In genomic region chrX:69116077-69116476, GRCh38 we compare ENCODE assay signal across 15 cellular contexts. TPM values are rescaled to one million over a fixed set of nuclear protein-coding genes. Genes with fewer than 3 reads are reported as not detected.
DNase-seq lines count a peak whose midpoint lies in the region; ATAC-seq and TF ChIP-seq lines count a peak whose summit lies in the region.
"Had no signal": no experiment of that assay in that cellular context is flagged by ENCODE, and none has a peak within 500 bp of the region (broad histone marks: within the 10 kb centered on the region; RNA-seq: fewer than 3 reads in every experiment).

No MANE protein-coding gene starts in this region.

- H3K79me2 ChIP-seq in HCT116 (ENCODE audit: insufficient read depth, low read length) (no peaks in the 10 kb centered on the region), PC-9 (ENCODE audit: low read depth) (no peaks in the 10 kb centered on the region), osteoblast (ENCODE audit: insufficient read depth, low read length) (no peaks in the 10 kb centered on the region)

- CTCF ChIA-PET in HCT116 (lab: Charles Lee) = no interaction called here
- CTCF ChIA-PET in PC-9 (lab: Charles Lee) = interaction anchor here (0.6 kb wide), 1 partner anchor 24 kb away, joined by 7 read pairs; no protein-coding TSS in a partner anchor

- TF ChIP-seq POLR2A in HCT116 (IDR thresholded peaks at IDR 0.05; ENCODE audit: borderline replicate concordance, extremely low read depth, insufficient read depth, insufficient read length) = no peak

- peaks cover 0 to 10% of the 10 kb centered on the region in 2 experiments; a peak in 2 of 4 replicates for H3K4me1 ChIP-seq in HCT116 (ENCODE audit: control insufficient read depth in 1 of 2, insufficient read depth in 2 of 2, low read length in 2 of 2)
- H3K4me1 ChIP-seq in PC-9 (replicated peaks; ENCODE audit: insufficient read depth) = no peaks in the 10 kb centered on the region
- peaks cover 0 to 3% of the 10 kb centered on the region in 2 donors for H3K4me1 ChIP-seq in esophagus (ENCODE audit: control insufficient read depth in 2 of 2, insufficient read depth in 2 of 2, low read length in 1 of 2)
- no peaks in the 10 kb centered on the region for H3K4me1 ChIP-seq in osteoblast (ENCODE audit: insufficient read depth, low read length)

- H3K9ac ChIP-seq in HCT116 (ENCODE audit: low read length) = no peak overlapping the region
- H3K9ac ChIP-seq: BLaER1 treated with 17β-estradiol and CSF1 and Interleukin-3, amounts not matched to agents 10 nM and 100 nM had no signal

- no peak overlapping the region for H3K27ac ChIP-seq in HCT116 (ENCODE audit: low read depth, low read length)
- H3K27ac ChIP-seq in PC-9 = no peak overlapping the region
- H3K27ac ChIP-seq in esophagus (ENCODE audit: low read depth in 2 of 2, low read length in 1 of 2) = peak overlapping the region; percentile 15 to 54
- H3K27ac ChIP-seq in osteoblast (ENCODE audit: low read depth, low read length) = no peak overlapping the region
- H3K27ac ChIP-seq: BLaER1 treated with 17β-estradiol and CSF1 and Interleukin-3, amounts not matched to agents 10 nM and 100 nM had no signal

- RAD21 ChIA-PET in HCT116 (lab: Charles Lee; ENCODE audit: low non-redundant PET in 1 of 2, low total read pairs in 2 of 2, uncharacterized antibody in 2 of 2, unreplicated experiment in 2 of 2) = no interaction called here

- POLR2A ChIA-PET in HCT116 (lab: Charles Lee) (no interaction called here), PC-9 (lab: Charles Lee; ENCODE audit: unreplicated experiment) (interaction anchor here (1.1 kb wide), 1 partner anchor 287 kb away, joined by 4 read pairs; the partner anchor contains the start of gene EFNB1)

- no peak overlapping the region for H2AFZ ChIP-seq in HCT116 (ENCODE audit: low read depth, low read length, poor library complexity, severe bottlenecking)
- H2AFZ ChIP-seq in PC-9 = no peak overlapping the region
- no peak overlapping the region for H2AFZ ChIP-seq in osteoblast (ENCODE audit: low read length)

- H3K36me3 ChIP-seq in HCT116 (ENCODE audit: control insufficient read depth in 1 of 2, insufficient read depth in 2 of 2, low read length in 2 of 2) (no peaks in the 10 kb centered on the region), PC-9 (ENCODE audit: low read depth) (no peaks in the 10 kb centered on the region), esophagus (ENCODE audit: control insufficient read depth in 2 of 2, insufficient read depth in 2 of 2, low read length in 1 of 2) (no peaks in the 10 kb centered on the region), osteoblast (ENCODE audit: insufficient read depth, low read length) (no peaks in the 10 kb centered on the region)
- H3K36me3 ChIP-seq: BLaER1 treated with 17β-estradiol and CSF1 and Interleukin-3, amounts not matched to agents 10 nM and 100 nM had no signal

- BruUV-seq in HCT116 (replicated peaks; lab: Mats Ljungman, UMichigan) (no TSS peak), PC-9 (replicated peaks; lab: Mats Ljungman, UMichigan) (no TSS peak)

- no peaks in the 10 kb centered on the region for H3F3A ChIP-seq in PC-9 (ENCODE audit: insufficient read depth, low read depth)

- H4K20me1 ChIP-seq in HCT116 (ENCODE audit: insufficient read depth) (no peaks in the 10 kb centered on the region), PC-9 (ENCODE audit: insufficient read depth) (no peaks in the 10 kb centered on the region), osteoblast (ENCODE audit: insufficient read depth, low read length) (no peaks in the 10 kb centered on the region)

- H3K9me2 ChIP-seq in HCT116 (ENCODE audit: insufficient read depth) = no peaks in the 10 kb centered on the region
- no peaks in the 10 kb centered on the region for H3K9me2 ChIP-seq in PC-9 (ENCODE audit: insufficient read depth)

- 52 to 71% methylated on average over 6 of the region's 6 CpGs for WGBS in esophagus, 2 donors

- H3K27me3 ChIP-seq in HCT116 (ENCODE audit: insufficient read depth, low read length) = no peaks in the 10 kb centered on the region
- no peaks in the 10 kb centered on the region for H3K27me3 ChIP-seq in PC-9 (ENCODE audit: insufficient read depth, low read depth)
- H3K27me3 ChIP-seq in esophagus (ENCODE audit: control insufficient read depth in 1 of 2, insufficient read depth in 2 of 2, low read length in 2 of 2) = no peaks in the 10 kb centered on the region
- H3K27me3 ChIP-seq in osteoblast (ENCODE audit: insufficient read depth, low read length) = peaks cover 17% of the 10 kb centered on the region

- peak overlapping the region; percentile 37 for H3K4me2 ChIP-seq in HCT116 (ENCODE audit: low read length)
- H3K4me2 ChIP-seq in PC-9 = no peak overlapping the region
- H3K4me2 ChIP-seq in osteoblast (ENCODE audit: insufficient read depth, low read length) = no peak overlapping the region
- H3K4me2 ChIP-seq: BLaER1 treated with 17β-estradiol and CSF1 and Interleukin-3, amounts not matched to agents 10 nM and 100 nM had no signal

- intact Hi-C loops in HCT116 (cut with micrococcal nuclease) = no loop called here
- intact Hi-C loops in PC-9 (cut with micrococcal nuclease; ENCODE audit: unreplicated experiment) = no loop called here

- TF ChIP-seq RAD21 in HCT116 (IDR thresholded peaks at IDR 0.05; ENCODE audit: low read depth) = no peak

- no peak for TF ChIP-seq CTCF in HCT116 (IDR thresholded peaks at IDR 0.05 in 2 of 3, conservative IDR thresholded peaks at IDR 0.05 in 1 of 3; ENCODE audit: borderline replicate concordance in 1 of 3, insufficient read depth in 1 of 3, low read depth in 2 of 3, low read length in 2 of 3)
- TF ChIP-seq CTCF in PC-9 (conservative IDR thresholded peaks at IDR 0.05) = no peak
- TF ChIP-seq CTCF in osteoblast (IDR thresholded peaks at IDR 0.05; ENCODE audit: extremely low read depth, low read depth, low read length) = no peak

- ATAC-seq in HCT116 = peak; percentile 86
- ATAC-seq: SK-N-SH treated with all-trans-retinoic acid at 6 μM for 48 hours had no signal

- H3K4me3 ChIP-seq in HCT116 (replicated peaks in 1 of 2; ENCODE audit: low read depth in 1 of 2, low read length in 2 of 2) = no peak overlapping the region
- no peak overlapping the region for H3K4me3 ChIP-seq in PC-9
- H3K4me3 ChIP-seq in esophagus (ENCODE audit: low read depth in 1 of 2, low read length in 2 of 2) = no peak overlapping the region
- no peak overlapping the region for H3K4me3 ChIP-seq in osteoblast (ENCODE audit: insufficient read depth, low read length)
- H3K4me3 ChIP-seq: BLaER1 treated with 17β-estradiol and CSF1 and Interleukin-3, amounts not matched to agents 10 nM and 100 nM had no signal

- DNase-seq in HCT116 (ENCODE audit: low read depth, low spot score) (no peak), PC-9 (peak; percentile 53 to 70), osteoblast (ENCODE audit: insufficient read length, low spot score, missing footprints) (peak; percentile 68), mucosa of gallbladder (ENCODE audit: low spot score) (no peak), NCI-H2196 (lab: John Stamatoyannopoulos, UW; ENCODE audit: unreplicated experiment) (no peak), DMS114 treated with DMSO at 0.1 percent for 48 hours (lab: John Stamatoyannopoulos, UW; ENCODE audit: unreplicated experiment) (no peak)
- no peak for DNase-seq in activated effector memory CD4-positive, alpha-beta T cell treated with Interleukin-2 at 50 U/mL for 16 hours
- DNase-seq: DMS 273 treated with DMSO at 0.1 percent for 48 hours, NCI-H1092, NCI-H2107, NCI-H446, SHP77 had no signal

- no peaks in the 10 kb centered on the region for H3K9me3 ChIP-seq in HCT116 (ENCODE audit: control insufficient read depth in 1 of 2, insufficient read depth in 1 of 2, low read depth in 1 of 2, low read length in 2 of 2)
- no peaks in the 10 kb centered on the region for H3K9me3 ChIP-seq in PC-9 (ENCODE audit: insufficient read depth, low read depth)
- H3K9me3 ChIP-seq in esophagus (ENCODE audit: control insufficient read depth in 2 of 2, insufficient read depth in 1 of 2, low read depth in 1 of 2, low read length in 1 of 2) = no peaks in the 10 kb centered on the region
- H3K9me3 ChIP-seq in osteoblast (ENCODE audit: low read depth, low read length) = no peaks in the 10 kb centered on the region
- H3K9me3 ChIP-seq: BLaER1 treated with 17β-estradiol and CSF1 and Interleukin-3, amounts not matched to agents 10 nM and 100 nM had no signal

TF ChIP-seq in HCT116, 20 proteins besides CTCF, POLR2A, EP300 and RAD21:
- TF ChIP-seq ZBTB33 (IDR thresholded peaks at IDR 0.05; ENCODE audit: extremely low read depth, insufficient replicate concordance, low read length) (no peak), FOSL1 (IDR thresholded peaks at IDR 0.05; ENCODE audit: low read depth) (0 out of 2 replicates have a peak, but pooled peaks have one; percentile 30), MAX (IDR thresholded peaks at IDR 0.05) (peak; percentile 33; the same call in 1 of the 2 replicates), POLR2AphosphoS5 (IDR thresholded peaks at IDR 0.05; ENCODE audit: low read depth, low read length) (no peak), JUND (IDR thresholded peaks at IDR 0.05) (0 out of 2 replicates have a peak, but pooled peaks have one; percentile 7), ATF3 (IDR thresholded peaks at IDR 0.05) (no peak), CBX3 (IDR thresholded peaks at IDR 0.05; ENCODE audit: low read depth) (no peak), YY1 (IDR thresholded peaks at IDR 0.05; ENCODE audit: extremely low read depth, insufficient replicate concordance, low read depth, low read length) (no peak)
TF ChIP-seq in HCT116: peak in this region for 3.

RNA-seq across cellular contexts. Expression of gene PJA1, which starts 49.2 kb away (rescaled TPM):
- total RNA-seq in HCT116 (2021; ENCODE audit: unreplicated experiment) (15.7 TPM), PC-9 (2021) (22.7 and 27.7 TPM in 2 replicates), osteoblast (19.4 and 21.0 TPM in 2 replicates), mucosa of gallbladder (25.0 TPM)
- 14.2 and 16.0 TPM in 2 replicates for polyA plus RNA-seq in HCT116 (2012)
- polyA plus RNA-seq in esophagus = 1 to 10 TPM; 4.0 to 8.8 TPM

Comparison
In these comparisons a context has a peak if more than half of its experiments do, and no peak if none do; other contexts are left out.
1. DNase-seq: peak in PC-9 (2 of 2) and osteoblast (single experiment); none in HCT116 (single experiment), activated effector memory CD4-positive, alpha-beta T cell treated with Interleukin-2 at 50 U/mL for 16 hours (single experiment), mucosa of gallbladder (single experiment), NCI-H2196 (single experiment) and DMS114 treated with DMSO at 0.1 percent for 48 hours (single experiment).
2. H3K27ac ChIP-seq: peak in esophagus (2 of 2); none in HCT116 (single experiment), PC-9 (single experiment) and osteoblast (single experiment).